In genomic region chr15:38690737-38691332, GRCh38 we compare ENCODE assay signal across 8 cellular contexts.
DNase-seq lines count a peak whose midpoint lies in the region; ATAC-seq and TF ChIP-seq lines count a peak whose summit lies in the region.

No MANE protein-coding gene starts in this region.

- no peak overlapping the region for H3K4me3 ChIP-seq in AG10803 (ENCODE audit: low read length)
- H3K4me3 ChIP-seq in KMS-11 (IDR thresholded peaks at IDR 0.05; ENCODE audit: insufficient read depth, low read depth, low read length): no peak overlapping the region
- H3K4me3 ChIP-seq in SK-N-SH (ENCODE audit: low read depth in 2 of 2, low read length in 1 of 2): no peak overlapping the region
- no peak overlapping the region for H3K4me3 ChIP-seq in prostate gland

- TF ChIP-seq RAD21 in SK-N-SH (IDR thresholded peaks at IDR 0.05; ENCODE audit: low read length): peak; percentile 70

- H3K27me3 Mint-ChIP-seq in glutamatergic neuron (ENCODE audit: unreplicated experiment): no peaks in the 10 kb centered on the region

- peaks cover 38% of the 10 kb centered on the region for H3K4me1 ChIP-seq in KMS-11 (ENCODE audit: low read depth, poor library complexity, severe bottlenecking)
- peaks cover 0 to 22% of the 10 kb centered on the region in 2 experiments; a peak in 2 of 4 replicates for H3K4me1 ChIP-seq in SK-N-SH (ENCODE audit: control insufficient read depth in 1 of 2, insufficient read depth in 2 of 2, low read depth in 1 of 2, low read length in 1 of 2)
- no peaks in the 10 kb centered on the region for H3K4me1 ChIP-seq in prostate gland (replicated peaks)

- DNase-seq in AG10803 (ENCODE audit: low read depth): peak; percentile 63
- peak; percentile 32 for DNase-seq in SK-N-SH
- DNase-seq in activated naive CD4-positive, alpha-beta T cell treated with anti-CD3 and anti-CD28 coated beads, Interleukin-2, amount 50 U/mL, for 16 hours: peak; percentile 78
- peak; percentile 76 for DNase-seq in glutamatergic neuron
- peak; percentile 52 for DNase-seq in prostate gland (ENCODE audit: low spot score)
- DNase-seq in cortex of kidney (lab: John Stamatoyannopoulos, UW): no peak

- intact Hi-C loops in prostate gland (cut with DNase I): loop anchor here (10.0 kb wide), 1 partner anchor 216 kb away; no protein-coding TSS in a partner anchor

- WGBS in SK-N-SH (ENCODE audit: low lambda C conversion rate): 5% methylated on average over 4 of the region's 4 CpGs
- WGBS in prostate gland: 26% methylated on average over 4 of the region's 4 CpGs

- no peak overlapping the region for H2AFZ ChIP-seq in KMS-11 (ENCODE audit: low read depth)
- H2AFZ ChIP-seq in SK-N-SH (ENCODE audit: low read depth): peak overlapping the region; percentile 44; the same call in 1 of the 2 replicates

- H3K36me3 Mint-ChIP-seq in glutamatergic neuron (ENCODE audit: unreplicated experiment): no peaks in the 10 kb centered on the region

- H3K9me2 ChIP-seq in SK-N-SH: no peaks in the 10 kb centered on the region

- peak; percentile 53 for ATAC-seq in GM18868 (IDR thresholded peaks at IDR 0.05; ENCODE audit: unreplicated experiment)

- H3K9me3 ChIP-seq in SK-N-SH: no peaks in the 10 kb centered on the region
- H3K9me3 ChIP-seq in prostate gland: no peaks in the 10 kb centered on the region

- peak; percentile 89 for TF ChIP-seq CTCF in AG10803 (conservative IDR thresholded peaks at IDR 0.05; ENCODE audit: low read length)
- TF ChIP-seq CTCF in KMS-11 (conservative IDR thresholded peaks at IDR 0.05; ENCODE audit: low read depth, low read length): peak; percentile 76
- TF ChIP-seq CTCF in SK-N-SH (IDR thresholded peaks at IDR 0.05): peak; percentile 86
- TF ChIP-seq CTCF in glutamatergic neuron (IDR thresholded peaks at IDR 0.05; ENCODE audit: partially characterized antibody, unreplicated experiment): peak; percentile 86
- peak in 3 of 4 experiments; percentile 64 to 69 (median 66) for TF ChIP-seq CTCF in prostate gland (IDR thresholded peaks at IDR 0.05)

- H3K36me3 ChIP-seq in KMS-11 (ENCODE audit: insufficient read depth) (no peaks in the 10 kb centered on the region), SK-N-SH (replicated peaks in 1 of 2; ENCODE audit: control insufficient read depth in 1 of 2, insufficient read depth in 2 of 2, low read length in 1 of 2) (no peaks in the 10 kb centered on the region), prostate gland (no peaks in the 10 kb centered on the region)

- H3K9me3 Mint-ChIP-seq in glutamatergic neuron (ENCODE audit: unreplicated experiment): no peaks in the 10 kb centered on the region

- H3K9ac ChIP-seq in KMS-11 (no peak overlapping the region), SK-N-SH (no peak overlapping the region)

- POLR2A ChIA-PET in SK-N-SH (lab: Yijun Ruan, JAX): interaction anchor here (0.5 to 1.0 kb wide), 2 partner anchors 127 to 440 kb away, joined by 3 read pairs; no protein-coding TSS in a partner anchor

- TF ChIP-seq POLR2A in prostate gland (IDR thresholded peaks at IDR 0.05): no peak

- H3K27me3 ChIP-seq in KMS-11 (ENCODE audit: insufficient read depth, low read depth): no peaks in the 10 kb centered on the region
- H3K27me3 ChIP-seq in SK-N-SH (ENCODE audit: insufficient read depth): no peaks in the 10 kb centered on the region
- no peaks in the 10 kb centered on the region for H3K27me3 ChIP-seq in prostate gland (replicated peaks; ENCODE audit: insufficient read depth)

- H3K27ac ChIP-seq in KMS-11 (no peak overlapping the region), SK-N-SH (ENCODE audit: low read depth in 2 of 2, low read length in 1 of 2) (no peak overlapping the region), prostate gland (peak overlapping the region in 1 of 2 donors; percentile 6)

- H3K27ac Mint-ChIP-seq in glutamatergic neuron (ENCODE audit: unreplicated experiment): no peak overlapping the region

- no peaks in the 10 kb centered on the region for H3K4me1 Mint-ChIP-seq in glutamatergic neuron (ENCODE audit: low read depth, unreplicated experiment)

- H3K4me2 ChIP-seq in KMS-11: no peak overlapping the region
- H3K4me2 ChIP-seq in SK-N-SH: no peak overlapping the region

- no peak overlapping the region for H3K4me3 Mint-ChIP-seq in glutamatergic neuron (ENCODE audit: unreplicated experiment)

- H4K20me1 ChIP-seq in KMS-11 (ENCODE audit: insufficient read depth) (no peaks in the 10 kb centered on the region), SK-N-SH (ENCODE audit: insufficient read depth) (no peaks in the 10 kb centered on the region)

- H3K79me2 ChIP-seq in KMS-11 (ENCODE audit: insufficient read depth, low read depth) (no peaks in the 10 kb centered on the region), SK-N-SH (ENCODE audit: insufficient read depth) (no peaks in the 10 kb centered on the region)

- TF ChIP-seq EP300 in SK-N-SH (IDR thresholded peaks at IDR 0.05; ENCODE audit: borderline replicate concordance in 1 of 2, low read depth in 1 of 2, low read length in 1 of 2): no peak

- CTCF ChIA-PET in SK-N-SH (lab: Yijun Ruan, JAX): interaction anchor here (0.6 to 7.9 kb wide), 70 partner anchors 8 to 1066 kb away, joined by 3 to 101 read pairs (median 4); partner anchors contain the start of genes FAM98B and RASGRP1

- H3F3A ChIP-seq in SK-N-SH (replicated peaks; ENCODE audit: insufficient read depth): no peaks in the 10 kb centered on the region

TF ChIP-seq in SK-N-SH, 30 proteins besides CTCF, POLR2A, EP300 and RAD21:
- TF ChIP-seq SMC3 (IDR thresholded peaks at IDR 0.05; ENCODE audit: low read depth, low read length) (peak; percentile 57; the same call in 1 of the 2 replicates), USF1 (IDR thresholded peaks at IDR 0.05; ENCODE audit: borderline replicate concordance, low read depth) (no peak), RCOR1 (IDR thresholded peaks at IDR 0.05; ENCODE audit: low read length) (0 out of 2 replicates have a peak, but pooled peaks have one; percentile 13)
